ENCODE assay signal across 22 cellular contexts in the genomic region with DNA sequence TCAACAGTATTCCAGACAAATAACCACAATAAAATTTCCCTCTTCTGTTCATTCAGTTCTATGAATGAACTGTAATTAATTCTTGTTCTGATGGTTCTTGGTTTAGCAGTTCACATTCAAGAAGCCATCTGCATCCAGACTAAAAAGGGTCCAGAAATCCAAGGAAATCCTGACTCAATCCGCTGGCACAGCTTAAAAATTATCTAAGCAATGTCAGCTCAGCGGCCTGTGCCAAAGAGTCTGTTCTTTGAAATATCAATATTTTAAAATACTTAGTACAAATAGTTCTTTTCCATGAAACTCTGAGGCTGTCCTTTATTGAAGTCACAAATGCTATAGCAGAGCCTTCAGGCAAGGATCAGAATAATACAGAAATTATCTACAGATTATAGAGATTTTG. TPM values are rescaled to one million over a fixed set of nuclear protein-coding genes. Genes with fewer than 3 reads are reported as not detected.
DNase-seq lines count a peak whose midpoint lies in the region; ATAC-seq, FAIRE-seq and TF ChIP-seq lines count a peak whose summit lies in the region.
"Had no signal": no experiment of that assay in that cellular context is flagged by ENCODE, and none has a peak within 500 bp of the region (broad histone marks: within the 10 kb centered on the region; RNA-seq: fewer than 3 reads in every experiment).

No MANE protein-coding gene starts in this region.

- no peak for TF ChIP-seq POLR2A in esophagus muscularis mucosa (IDR thresholded peaks at IDR 0.05; ENCODE audit: low read depth)

- no peaks in the 10 kb centered on the region for H3K4me1 Mint-ChIP-seq in CD14-positive monocyte

- H3K27me3 Mint-ChIP-seq in CD14-positive monocyte (ENCODE audit: low read depth in 3 of 3), result peaks cover 0 to 2% (median 0%) of the 10 kb centered on the region in 3 donors

- TF ChIP-seq EP300 in esophagus muscularis mucosa (IDR thresholded peaks at IDR 0.05), result no peak

- H3K9me3 Mint-ChIP-seq in CD14-positive monocyte, result peaks cover 6 to 21% (median 16%) of the 10 kb centered on the region in 7 donors

- H3K36me3 Mint-ChIP-seq in CD14-positive monocyte, result peaks cover 82 to 93% of the 10 kb centered on the region in 2 donors

- H3K36me3 ChIP-seq in esophagus muscularis mucosa (peaks cover 0 to 19% (median 10%) of the 10 kb centered on the region in 4 donors), heart right ventricle (peaks cover 0 to 91% (median 12%) of the 10 kb centered on the region in 9 donors), pancreas (peaks cover 0 to 4% (median 0%) of the 10 kb centered on the region in 3 donors), tibial artery (peaks cover 10 to 15% (median 15%) of the 10 kb centered on the region in 3 donors)

- FAIRE-seq in pancreas (lab: Jason Lieb, UNC), result no peak
- FAIRE-seq: GM18507, H54 had no signal

- peaks cover 0 to 15% (median 5%) of the 10 kb centered on the region in 4 donors for H3K9me3 ChIP-seq in esophagus muscularis mucosa
- H3K9me3 ChIP-seq in heart right ventricle, result peaks cover 0 to 23% (median 11%) of the 10 kb centered on the region in 11 donors
- no peaks in the 10 kb centered on the region for H3K9me3 ChIP-seq in pancreas
- peaks cover 0 to 15% (median 0%) of the 10 kb centered on the region in 3 donors for H3K9me3 ChIP-seq in tibial artery
- H3K9me3 ChIP-seq: BE2C had no signal

- H3K4me3 Mint-ChIP-seq in CD14-positive monocyte, result no peak overlapping the region

- H3K4me1 ChIP-seq in esophagus muscularis mucosa (peaks cover 0 to 3% (median 1%) of the 10 kb centered on the region in 4 donors), heart right ventricle (no peaks in the 10 kb centered on the region), pancreas (peaks cover 2 to 28% (median 11%) of the 10 kb centered on the region in 3 donors), tibial artery (no peaks in the 10 kb centered on the region)
- H3K4me1 ChIP-seq: BE2C had no signal

- no peak for TF ChIP-seq CTCF in esophagus muscularis mucosa (IDR thresholded peaks at IDR 0.05)
- TF ChIP-seq CTCF in heart right ventricle (IDR thresholded peaks at IDR 0.05), result no peak
- no peak for TF ChIP-seq CTCF in pancreas (IDR thresholded peaks at IDR 0.05)
- no peak for TF ChIP-seq CTCF in tibial artery (IDR thresholded peaks at IDR 0.05)
- TF ChIP-seq CTCF in CD14-positive monocyte (IDR thresholded peaks at IDR 0.05), result no peak

- H3K27ac Mint-ChIP-seq in CD14-positive monocyte, result no peak overlapping the region

- H3K27me3 ChIP-seq in esophagus muscularis mucosa (no peaks in the 10 kb centered on the region), heart right ventricle (no peaks in the 10 kb centered on the region), pancreas (no peaks in the 10 kb centered on the region), tibial artery (no peaks in the 10 kb centered on the region)
- H3K27me3 ChIP-seq: BE2C had no signal

- DNase-seq in esophagus muscularis mucosa (ENCODE audit: extremely low spot score) (peak; percentile 77), heart right ventricle (no peak), pancreas (no peak), tibial artery (no peak), CD14-positive monocyte (ENCODE audit: low spot score) (no peak), GDM1 (lab: John Stamatoyannopoulos, UW) (no peak)
- no peak for DNase-seq in activated CD4-positive, alpha-beta T cell treated with anti-CD3 and anti-CD28 coated beads for 1 hour
- DNase-seq: ACHN, BE2C, Calu3, NCI-H1048, NCI-H1417, NCI-H1694, NCI-H2029 treated with DMSO at 0.1 percent for 48 hours, NCI-H446 treated with DMSO at 0.1 percent for 48 hours, NCI-H526, RPMI8226, SHP77 treated with DMSO at 0.1 percent for 48 hours had no signal

- peak in 5 of 8 donors; percentile 39 to 59 (median 42) for ATAC-seq in heart right ventricle
- peak; percentile 27 to 71 (median 48) for ATAC-seq in pancreas
- no peak for ATAC-seq in HG03521 (IDR thresholded peaks at IDR 0.05; ENCODE audit: unreplicated experiment)

- H3K27ac ChIP-seq in esophagus muscularis mucosa (replicated peaks in 1 of 4), result peak overlapping the region in 2 of 4 donors; percentile 41 to 48
- H3K27ac ChIP-seq in heart right ventricle, result no peak overlapping the region
- H3K27ac ChIP-seq in pancreas, result no peak overlapping the region
- peak overlapping the region; percentile 5 to 18 for H3K27ac ChIP-seq in tibial artery
- H3K27ac ChIP-seq: HL-60 had no signal

- intact Hi-C loops in esophagus muscularis mucosa (cut with DNase I) (no loop called here), heart right ventricle (cut with DNase I) (no loop called here), pancreas (cut with DNase I) (no loop called here), tibial artery (cut with DNase I; ENCODE audit: low total_unique reads) (no loop called here), CD14-positive monocyte (cut with micrococcal nuclease) (no loop called here)

- WGBS in esophagus muscularis mucosa, result 65% methylated on average over 2 of the region's 2 CpGs
- WGBS in heart right ventricle, 2 donors, result 75 to 81% methylated on average over 2 of the region's 2 CpGs
- WGBS in pancreas, 2 donors, result 25 to 34% methylated on average over 2 of the region's 2 CpGs

- H3K4me3 ChIP-seq in esophagus muscularis mucosa (no peak overlapping the region), heart right ventricle (no peak overlapping the region), pancreas (no peak overlapping the region), tibial artery (no peak overlapping the region)

RNA-seq across cellular contexts. Expression of a gene that starts 57.2 kb away (rescaled TPM):
- total RNA-seq in esophagus muscularis mucosa, result 10 to 100 TPM; 10.3 to 18.6 (median 14.9) TPM
- total RNA-seq in heart right ventricle, result 10 to 100 TPM in 6 of 10 donors, 1 to 10 TPM in 4; 8.6 to 14.0 (median 10.3) TPM
- 10 to 100 TPM in 1 of 2 donors, 1 to 10 TPM in 1; 5.5 to 20.6 TPM for polyA plus RNA-seq in heart right ventricle
- 10 to 100 TPM; 13.8 to 34.6 (median 22.9) TPM for total RNA-seq in pancreas
- polyA plus RNA-seq in pancreas, result 10 to 100 TPM; 31.3 to 39.4 TPM
- 10 to 100 TPM; 20.0 to 20.2 TPM for polyA plus RNA-seq in CD14-positive monocyte

Comparison
In these comparisons a context has a peak if more than half of its experiments do, and no peak if none do; other contexts are left out.
1. H3K27ac ChIP-seq: peak in tibial artery (2 of 2); none in heart right ventricle (0 of 10) and pancreas (0 of 4).